Comparison of ENCODE assay signal across 7 cellular contexts in the genomic region with DNA sequence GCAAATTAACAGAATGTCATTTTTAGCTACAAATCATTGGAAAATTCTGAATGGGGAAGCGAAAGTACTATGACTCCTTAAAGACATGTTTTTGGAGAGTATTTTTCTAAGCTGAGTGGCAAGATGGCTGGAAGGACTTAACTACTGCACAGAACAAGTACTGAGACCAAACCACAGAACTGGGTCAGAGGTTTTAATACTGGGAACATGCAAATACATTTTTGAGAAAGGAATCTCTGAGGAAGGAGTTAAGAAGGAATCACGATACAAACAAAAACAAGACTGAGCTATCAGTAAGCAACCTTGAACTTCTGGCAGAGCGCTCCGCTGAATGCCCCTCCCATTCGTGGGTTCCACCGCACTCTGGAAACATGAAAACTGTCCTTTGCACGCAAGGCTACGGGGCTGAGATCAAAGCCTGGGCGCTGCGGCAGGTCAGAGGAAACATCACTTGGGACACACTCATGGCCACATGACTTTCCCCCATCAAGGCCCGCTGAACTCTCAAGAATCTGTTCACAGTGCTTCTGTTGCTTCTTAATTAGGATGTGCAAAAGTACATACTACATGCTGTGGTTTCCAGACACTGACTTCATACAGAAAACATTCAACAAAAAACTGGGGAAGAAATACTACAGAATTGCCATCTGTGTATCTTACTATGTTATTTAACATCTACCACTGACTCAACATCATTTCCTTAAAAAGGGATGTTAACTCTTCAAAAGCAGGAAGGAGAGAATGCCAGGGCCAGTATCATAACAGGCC. TPM values are rescaled to one million over a fixed set of nuclear protein-coding genes. Genes with fewer than 3 reads are reported as not detected.
DNase-seq lines count a peak whose midpoint lies in the region; ATAC-seq, FAIRE-seq and TF ChIP-seq lines count a peak whose summit lies in the region.

No MANE protein-coding gene starts in this region.

- peaks cover 16% of the 10 kb centered on the region for H3K4me1 Mint-ChIP-seq in stimulated activated effector memory CD8-positive, alpha-beta T cell treated with anti-CD3 and anti-CD28 coated beads, Interleukin-12 subunit alpha, Interleukin-12 subunit beta, amount 100 ng/mL, for 72 hours

- no peaks in the 10 kb centered on the region for H3F3A ChIP-seq in PC-3 (ENCODE audit: low read length, unreplicated experiment)

- H3K36me3 ChIP-seq in PC-3 (ENCODE audit: low read depth, low read length) (peaks cover 3% of the 10 kb centered on the region; the same call in 1 of the 2 replicates), HepG2 (replicated peaks in 1 of 2; ENCODE audit: control insufficient read depth in 1 of 2, insufficient read depth in 2 of 2, low read length in 2 of 2) (peaks cover 6 to 20% of the 10 kb centered on the region in 2 experiments)

- H2AFZ ChIP-seq in PC-3 (ENCODE audit: low read length) (no peak overlapping the region), HepG2 (ENCODE audit: low read length) (no peak overlapping the region)

- H3K4me2 ChIP-seq in PC-3 (ENCODE audit: low read length) (no peak overlapping the region), HepG2 (ENCODE audit: low read depth, low read length) (peak overlapping the region; percentile 78)

- no peaks in the 10 kb centered on the region for H3K9me2 ChIP-seq in PC-3 (replicated peaks; ENCODE audit: low read length)

- H3K4me1 ChIP-seq in PC-3 (ENCODE audit: insufficient read depth, low read length) (peaks cover 5% of the 10 kb centered on the region; the same call in 1 of the 2 replicates), HepG2 (ENCODE audit: insufficient read depth, low read length) (peaks cover 96% of the 10 kb centered on the region)

- no peaks in the 10 kb centered on the region for H3K27me3 ChIP-seq in PC-3 (ENCODE audit: low read length)
- H3K27me3 ChIP-seq in HepG2 (ENCODE audit: control insufficient read depth in 1 of 2, insufficient read depth in 2 of 2, low read length in 2 of 2), result no peaks in the 10 kb centered on the region

- TF ChIP-seq EP300 in HepG2 (IDR thresholded peaks at IDR 0.05; ENCODE audit: low read depth in 2 of 2, low read length in 2 of 2) (peak; percentile 97 to 99), HepG2 (CRISPR knock-in tag; IDR thresholded peaks at IDR 0.05; ENCODE audit: borderline replicate concordance) (peak; percentile 98)

- H3K9ac ChIP-seq in PC-3 (ENCODE audit: low read length) (no peak overlapping the region), HepG2 (ENCODE audit: insufficient read depth, low read depth, low read length) (peak overlapping the region; percentile 38)

- H3K9me3 Mint-ChIP-seq in stimulated activated effector memory CD8-positive, alpha-beta T cell treated with anti-CD3 and anti-CD28 coated beads, Interleukin-12 subunit alpha, Interleukin-12 subunit beta, amount 100 ng/mL, for 72 hours, result no peaks in the 10 kb centered on the region

- H3K9me3 ChIP-seq in PC-3 (ENCODE audit: low read length), result no peaks in the 10 kb centered on the region
- no peaks in the 10 kb centered on the region for H3K9me3 ChIP-seq in HepG2 (ENCODE audit: low read length)

- peak; percentile 86 for ATAC-seq in GM18868 (IDR thresholded peaks at IDR 0.05; ENCODE audit: unreplicated experiment)
- peak; percentile 85 for ATAC-seq in HG02938 (IDR thresholded peaks at IDR 0.05; ENCODE audit: unreplicated experiment)
- peak; percentile 22; the same call in 1 of the 2 replicates for ATAC-seq in PC-3
- ATAC-seq in HepG2, result peak; percentile 98
- peak; percentile 69 for ATAC-seq in stimulated activated effector memory CD8-positive, alpha-beta T cell treated with anti-CD3 and anti-CD28 coated beads, Interleukin-12 subunit alpha, Interleukin-12 subunit beta, amount 100 ng/mL, for 72 hours

- H4K20me1 ChIP-seq in PC-3 (ENCODE audit: low read length) (no peaks in the 10 kb centered on the region), HepG2 (ENCODE audit: insufficient read depth, low read length) (no peaks in the 10 kb centered on the region)

- H3K27ac Mint-ChIP-seq in stimulated activated effector memory CD8-positive, alpha-beta T cell treated with anti-CD3 and anti-CD28 coated beads, Interleukin-12 subunit alpha, Interleukin-12 subunit beta, amount 100 ng/mL, for 72 hours, result peak overlapping the region; percentile 88

- POLR2A ChIA-PET in PC-3 (lab: Charles Lee; ENCODE audit: unreplicated experiment), result no interaction called here
- POLR2A ChIA-PET in HepG2 (lab: Yijun Ruan, JAX), result interaction anchor here (0.7 to 1.7 kb wide), 15 partner anchors 8 to 211 kb away, joined by 3 to 17 read pairs (median 5); no protein-coding TSS in a partner anchor

- H3K4me3 ChIP-seq in PC-3 (ENCODE audit: low read length) (no peak overlapping the region), astrocyte of the spinal cord (ENCODE audit: low read depth, low read length) (peak overlapping the region; percentile 3), HepG2 (replicated peaks in 1 of 3; ENCODE audit: insufficient read depth in 1 of 3, low read depth in 2 of 3, low read length in 3 of 3) (peak overlapping the region; percentile 17 to 43 (median 38); a peak in 5 of 6 replicates)

- BruUV-seq in PC-3 (replicated peaks; lab: Mats Ljungman, UMichigan), result no TSS peak
- TSS peak; percentile 95 for BruUV-seq in HepG2 (replicated peaks; lab: Mats Ljungman, UMichigan)

- 0 out of 4 replicates have a peak, but pooled peaks of 1 of the 2 experiments have one; percentile 30 for TF ChIP-seq POLR2A in HepG2 (IDR thresholded peaks at IDR 0.05; ENCODE audit: insufficient read depth in 1 of 2, low read depth in 2 of 2, low read length in 2 of 2)

- TF ChIP-seq CTCF in PC-3 (conservative IDR thresholded peaks at IDR 0.05; ENCODE audit: low read depth, low read length), result no peak
- TF ChIP-seq CTCF in astrocyte of the spinal cord (IDR thresholded peaks at IDR 0.05; ENCODE audit: low read depth, low read length), result no peak
- peak; percentile 38 for TF ChIP-seq CTCF in HepG2 (CRISPR knock-in tag; IDR thresholded peaks at IDR 0.05)

- H3K4me3 Mint-ChIP-seq in stimulated activated effector memory CD8-positive, alpha-beta T cell treated with anti-CD3 and anti-CD28 coated beads, Interleukin-12 subunit alpha, Interleukin-12 subunit beta, amount 100 ng/mL, for 72 hours, result peak overlapping the region; percentile 11

- peak; percentile 91 for FAIRE-seq in HepG2 (lab: Jason Lieb, UNC)

- DNase-seq in PC-3, result no peak
- DNase-seq in astrocyte of the spinal cord (ENCODE audit: low read depth, low spot score), result peak; percentile 66
- DNase-seq in HepG2 (ENCODE audit: low spot score), result peak; percentile 99
- peak in 1 of 2 donors; percentile 55 for DNase-seq in stimulated activated effector memory CD8-positive, alpha-beta T cell treated with anti-CD3 and anti-CD28 coated beads, Interleukin-12 subunit alpha, Interleukin-12 subunit beta, amount 100 ng/mL, for 72 hours (ENCODE audit: low spot score in 2 of 2)
- DNase-seq in middle frontal gyrus (ENCODE audit: extremely low spot score, low spot score), result no peak

- H3K27ac ChIP-seq in PC-3 (ENCODE audit: low read length) (no peak overlapping the region), HepG2 (ENCODE audit: extremely low read length, insufficient read depth, low read length) (peak overlapping the region; percentile 69)

- CTCF ChIA-PET in PC-3 (lab: Charles Lee) (no interaction called here), HepG2 (lab: Yijun Ruan, JAX; ENCODE audit: low intra/inter-chr PET ratio, low total read pairs) (no interaction called here)

- peaks cover 24% of the 10 kb centered on the region for H3K36me3 Mint-ChIP-seq in stimulated activated effector memory CD8-positive, alpha-beta T cell treated with anti-CD3 and anti-CD28 coated beads, Interleukin-12 subunit alpha, Interleukin-12 subunit beta, amount 100 ng/mL, for 72 hours

- WGBS in HepG2 (ENCODE audit: low lambda C conversion rate), result 3% methylated on average over 11 of the region's 11 CpGs

- intact Hi-C loops in PC-3 (cut with micrococcal nuclease) (no loop called here), HepG2 (cut with micrococcal nuclease; ENCODE audit: unreplicated experiment) (loop anchor here (2.0 kb wide), 3 partner anchors 27 to 127 kb away; a partner anchor contains a TSS)

- in situ Hi-C loops in astrocyte of the spinal cord (cut with HindIII; ENCODE audit: low sequenced_read_pairs), result no loop called here
- in situ Hi-C loops in HepG2 (cut with HindIII; ENCODE audit: extremely low pct_ligation_motif_present, low pct_unique_long_range_greater_than_20kb), result no loop called here

- TF ChIP-seq RAD21 in HepG2 (CRISPR knock-in tag; IDR thresholded peaks at IDR 0.05), result peak; percentile 44; the same call in 1 of the 2 replicates

- H3K79me2 ChIP-seq in PC-3 (ENCODE audit: low read length) (peaks cover 21% of the 10 kb centered on the region; the same call in 1 of the 2 replicates), HepG2 (ENCODE audit: insufficient read depth, low read length) (peaks cover 69% of the 10 kb centered on the region)

RNA-seq across cellular contexts. Expression of a gene that starts 27.8 kb away (rescaled TPM):
- total RNA-seq in PC-3 (2014; rRNA removed) (18.3 and 20.2 TPM in 2 replicates), HepG2 (2016; rRNA removed; fragmentation: Illumina TruSeq; extraction: Trizol) (26.2 and 42.2 TPM in 2 replicates)
- 4.3 and 5.6 TPM in 2 replicates for total RNA-seq in HepG2 (2016; cell fraction: cytosol; rRNA removed; fragmentation: Illumina TruSeq; extraction: Trizol; ENCODE audit: low read depth)
- 21.6 and 43.4 TPM in 2 replicates for total RNA-seq in HepG2 (2016; cell fraction: insoluble cytoplasmic fraction; rRNA removed; fragmentation: Illumina TruSeq; extraction: Trizol)
- 13.7 and 14.0 TPM in 2 replicates for total RNA-seq in HepG2 (2016; cell fraction: membrane; rRNA removed; fragmentation: Illumina TruSeq; extraction: Trizol)
- total RNA-seq in HepG2 (2016; cell fraction: nucleus; rRNA removed; fragmentation: Illumina TruSeq; extraction: Trizol), result 55.7 and 64.6 TPM in 2 replicates
- 51.2 and 62.5 TPM in 2 replicates for polyA plus RNA-seq in HepG2 (2011; rRNA removed)
- 45.9 and 54.4 TPM in 2 replicates for polyA plus RNA-seq in HepG2 (2011; cell fraction: cytosol; rRNA removed)
- 89.0 and 99.9 TPM in 2 replicates for polyA plus RNA-seq in HepG2 (2011; cell fraction: nucleus; rRNA removed)
- 49.8 and 58.0 TPM in 2 replicates for polyA plus RNA-seq in HepG2 (2012)
- 1.7 TPM in 2 replicates for polyA plus RNA-seq in HepG2 (2016; cell fraction: cytosol; fragmentation: Illumina TruSeq; extraction: Trizol; ENCODE audit: low read depth)
- 15.4 and 17.3 TPM in 2 replicates for polyA plus RNA-seq in HepG2 (2016; cell fraction: insoluble cytoplasmic fraction; fragmentation: Illumina TruSeq; extraction: Trizol; ENCODE audit: low read depth)
- polyA plus RNA-seq in HepG2 (2016; cell fraction: membrane; fragmentation: Illumina TruSeq; extraction: Trizol; ENCODE audit: low read depth), result 4.1 and 4.6 TPM in 2 replicates
- polyA plus RNA-seq in HepG2 (2016; cell fraction: nucleus; fragmentation: Illumina TruSeq; extraction: Trizol; ENCODE audit: insufficient read depth, low read depth), result 65.1 and 71.7 TPM in 2 replicates
- 17.1 and 162 TPM in 2 replicates for polyA minus RNA-seq in HepG2 (2011; rRNA and poly(A)+ RNA removed; ENCODE audit: low replicate concordance)
- polyA minus RNA-seq in HepG2 (2011; cell fraction: cytosol; rRNA and poly(A)+ RNA removed), result 41.3 and 62.3 TPM in 2 replicates
- polyA minus RNA-seq in HepG2 (2011; cell fraction: nucleus; rRNA and poly(A)+ RNA removed), result 80.1 and 108 TPM in 2 replicates

Comparison
In these comparisons a context has a peak if more than half of its experiments do, and no peak if none do; other contexts are left out.
1. ATAC-seq: peak in every context shown above with its lines; median percentile 98 in HepG2; 86 in GM18868; 85 in HG02938; 69 in stimulated activated effector memory CD8-positive, alpha-beta T cell treated with anti-CD3 and anti-CD28 coated beads, Interleukin-12 subunit alpha, Interleukin-12 subunit beta, amount 100 ng/mL, for 72 hours; 22 in PC-3.
2. DNase-seq: peak in astrocyte of the spinal cord (single experiment) and HepG2 (single experiment); none in PC-3 (single experiment) and middle frontal gyrus (single experiment).